Comparison of ENCODE assay signal across 24 cellular contexts in genomic region chr5:62707539-62707938, GRCh38.
"Had no signal": no experiment of that assay in that cellular context is flagged by ENCODE, and none has a peak within 500 bp of the region (broad histone marks: within the 10 kb centered on the region; RNA-seq: fewer than 3 reads in every experiment).

No MANE protein-coding gene starts in this region.

- DNase-seq: activated CD4-positive, alpha-beta T cell treated with anti-CD3 and anti-CD28 coated beads for 36 hours; activated CD4-positive, alpha-beta T cell treated with anti-CD3 and anti-CD28 coated beads, Interleukin-2, amount 10 ng/mL, durations not matched to agents 7 days and 5 days; activated CD4-positive, alpha-beta T cell treated with anti-CD3 and anti-CD28 coated beads, Interleukin-2, amount 50 U/mL, for 48 hours; activated CD8-positive, alpha-beta T cell treated with anti-CD3 and anti-CD28 coated beads, Interleukin-2, amount 10 ng/mL, durations not matched to agents 7 days and 5 days; activated gamma-delta T cell; activated naive CD4-positive, alpha-beta T cell treated with Interleukin-2 at 50 U/mL for 16 hours; activated naive CD8-positive, alpha-beta T cell treated with anti-CD3 and anti-CD28 coated beads, Interleukin-2, amount 10 ng/mL, durations not matched to agents 7 days and 5 days; activated T-cell treated with anti-CD3 and anti-CD28 coated beads, Interleukin-2, amount 50 U/mL, for 24 hours; amygdala; Karpas-422; KBM-7; NCI-H1105; NCI-H1417 treated with DMSO at 0.1 percent for 48 hours; NCI-H1694; NCI-H1930; NCI-H345; NCI-H524 treated with DMSO at 0.1 percent for 48 hours; PC-9; SJCRH30; T1000 had no signal

- H3K4me3 ChIP-seq: ascending aorta, cardiac muscle cell, coronary artery, PC-9, SJCRH30, SK-N-MC had no signal
